ENCODE assay signal across 8 cellular contexts in the genomic region with DNA sequence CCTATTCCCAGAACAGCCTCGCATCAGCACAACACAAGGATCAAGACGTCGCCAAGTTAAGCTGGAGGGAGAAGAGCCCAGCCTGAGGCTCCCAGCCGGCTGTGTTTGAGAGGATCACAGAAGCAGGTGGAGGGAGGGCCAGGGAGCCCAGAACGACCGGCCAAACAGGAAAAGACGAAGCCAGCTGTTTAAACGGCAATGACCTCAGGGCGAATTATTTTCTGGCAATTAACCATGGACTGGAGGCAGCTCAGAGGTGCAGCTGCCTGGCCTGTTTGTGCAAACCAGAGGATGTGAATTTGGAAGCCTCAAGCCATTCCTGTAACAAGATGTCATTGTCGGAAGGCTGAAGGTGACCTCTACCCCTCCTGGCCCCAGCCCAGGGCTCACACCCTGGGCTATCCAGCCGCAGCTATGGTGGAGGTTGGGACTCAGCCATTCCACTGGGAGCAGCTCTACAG.
DNase-seq lines count a peak whose midpoint lies in the region; ATAC-seq and TF ChIP-seq lines count a peak whose summit lies in the region.

No MANE protein-coding gene starts in this region.

- no peak for TF ChIP-seq POLR2A in gastrocnemius medialis (IDR thresholded peaks at IDR 0.05)
- TF ChIP-seq POLR2A in esophagus squamous epithelium (IDR thresholded peaks at IDR 0.05): no peak

- H4K20me1 ChIP-seq in H9 (ENCODE audit: control insufficient read depth, insufficient read depth, insufficient read length): no peaks in the 10 kb centered on the region

- no peak overlapping the region for H3K18ac ChIP-seq in H9 (ENCODE audit: insufficient read length, low read depth, low read length)

- no peak overlapping the region for H2BK15ac ChIP-seq in H9 (ENCODE audit: low read depth, low read length)

- H2BK120ac ChIP-seq in H9 (ENCODE audit: low read depth, low read length, poor library complexity, severe bottlenecking): no peak overlapping the region

- H3K27ac Mint-ChIP-seq in H9: peak overlapping the region in 2 of 3 experiments; percentile 43 to 78; a peak in 3 of 7 replicates

- no peak overlapping the region for H3K4me2 ChIP-seq in H9 (ENCODE audit: insufficient read depth, insufficient read length, low read length)

- no peaks in the 10 kb centered on the region for H3K23me2 ChIP-seq in H9 (ENCODE audit: insufficient read length, low read depth, low read length, poor library complexity, severe bottlenecking)

- H3K56ac ChIP-seq in H9 (ENCODE audit: insufficient read length, low read depth, low read length): no peak overlapping the region

- ATAC-seq in gastrocnemius medialis (peak; percentile 74 to 76), HG03139 (IDR thresholded peaks at IDR 0.05; ENCODE audit: unreplicated experiment) (no peak), GM21576 (IDR thresholded peaks at IDR 0.05; ENCODE audit: unreplicated experiment) (no peak)

- H3K4me1 ChIP-seq in H9 (ENCODE audit: insufficient read depth, low read length): no peaks in the 10 kb centered on the region
- peaks cover 0 to 7% of the 10 kb centered on the region in 2 donors for H3K4me1 ChIP-seq in gastrocnemius medialis
- H3K4me1 ChIP-seq in esophagus squamous epithelium: peaks cover 13 to 61% (median 44%) of the 10 kb centered on the region in 3 donors

- H2BK5ac ChIP-seq in H9 (ENCODE audit: insufficient read length, low read length): no peak overlapping the region

- H3K14ac ChIP-seq in H9 (ENCODE audit: insufficient read depth, low read length): no peak overlapping the region

- H3K9ac ChIP-seq in H9 (ENCODE audit: extremely low read depth, insufficient read length, low read length): no peak overlapping the region

- H2AFZ ChIP-seq in H9 (ENCODE audit: low read length): no peak overlapping the region

- intact Hi-C loops in gastrocnemius medialis (cut with DNase I; ENCODE audit: low total_unique reads): loop anchor here (5.0 kb wide), 1 partner anchor 487 kb away; no protein-coding TSS in a partner anchor
- intact Hi-C loops in esophagus squamous epithelium (cut with DNase I): no loop called here

- no peak overlapping the region for H3K4ac ChIP-seq in H9 (ENCODE audit: low read depth, low read length)

- WGBS in H9 (ENCODE audit: extremely low coverage, insufficient read length, low lambda C conversion rate): no CpG with 5 or more reads among the region's 11 CpGs
- 20% methylated on average over 6 to 11 of the region's 11 CpGs for WGBS in esophagus squamous epithelium, 2 donors

- H3T11ph ChIP-seq in H9 (ENCODE audit: low read length): no peak overlapping the region

- no peaks in the 10 kb centered on the region for H3K9me3 Mint-ChIP-seq in H9

- no peak overlapping the region for H4K91ac ChIP-seq in H9 (ENCODE audit: insufficient read length, low read depth, low read length)

- H3K4me3 ChIP-seq in foreskin fibroblast (ENCODE audit: low read depth in 1 of 2, low read length in 2 of 2) (no peak overlapping the region), gastrocnemius medialis (no peak overlapping the region), esophagus squamous epithelium (no peak overlapping the region)

- no peaks in the 10 kb centered on the region for H3K36me3 ChIP-seq in gastrocnemius medialis
- no peaks in the 10 kb centered on the region for H3K36me3 ChIP-seq in esophagus squamous epithelium

- H2BK12ac ChIP-seq in H9 (ENCODE audit: insufficient read length, low read depth, low read length): no peak overlapping the region

- no peak overlapping the region for H3K27ac ChIP-seq in H9 (ENCODE audit: insufficient read length, low read depth, low read length)
- H3K27ac ChIP-seq in gastrocnemius medialis: no peak overlapping the region
- H3K27ac ChIP-seq in esophagus squamous epithelium: peak overlapping the region in 1 of 4 donors; percentile 29

- H3K23ac ChIP-seq in H9 (ENCODE audit: insufficient read length, low read depth, low read length): no peak overlapping the region

- H3K4me1 Mint-ChIP-seq in H9: peaks cover 0 to 20% of the 10 kb centered on the region in 2 experiments; a peak in 3 of 4 replicates

- H3K27me3 Mint-ChIP-seq in H9 (ENCODE audit: low read depth): peaks cover 17% of the 10 kb centered on the region

- no peak overlapping the region for H4K8ac ChIP-seq in H9 (replicated peaks; ENCODE audit: insufficient read length, low read depth, low read length)

- H4K5ac ChIP-seq in H9 (ENCODE audit: insufficient read length, low read depth, low read length): no peak overlapping the region

- no peak overlapping the region for H2AK5ac ChIP-seq in H9 (ENCODE audit: insufficient read length, low read length)

- H3K36me3 Mint-ChIP-seq in H9 (ENCODE audit: insufficient read depth in 1 of 3, low read depth in 3 of 3): no peaks in the 10 kb centered on the region

- TF ChIP-seq CTCF in H9 (conservative IDR thresholded peaks at IDR 0.05) (no peak), foreskin fibroblast (IDR thresholded peaks at IDR 0.05; ENCODE audit: low read depth, low read length) (no peak), gastrocnemius medialis (IDR thresholded peaks at IDR 0.05 in 4 of 5, conservative IDR thresholded peaks at IDR 0.05 in 1 of 5) (no peak), esophagus squamous epithelium (IDR thresholded peaks at IDR 0.05) (no peak)

- in situ Hi-C loops in gastrocnemius medialis (cut with MboI; ENCODE audit: low sequenced_read_pairs in 4 of 4): loop anchor here in 1 of 4 donors (25.0 kb wide), 1 partner anchor 322 kb away; no protein-coding TSS in a partner anchor
- in situ Hi-C loops in G401 (cut with HindIII; ENCODE audit: low sequenced_read_pairs): no loop called here

- no peaks in the 10 kb centered on the region for H3K79me2 ChIP-seq in H9 (ENCODE audit: insufficient read depth, low read length)

- no peaks in the 10 kb centered on the region for H3K9me3 ChIP-seq in H9 (ENCODE audit: control insufficient read depth, low read depth, low read length)
- no peaks in the 10 kb centered on the region for H3K9me3 ChIP-seq in gastrocnemius medialis
- no peaks in the 10 kb centered on the region for H3K9me3 ChIP-seq in esophagus squamous epithelium

- H2BK20ac ChIP-seq in H9 (ENCODE audit: low read depth, low read length, poor library complexity, severe bottlenecking): no peak overlapping the region

- H3K27me3 ChIP-seq in H9 (ENCODE audit: insufficient read depth, low read length) (no peaks in the 10 kb centered on the region), gastrocnemius medialis (no peaks in the 10 kb centered on the region), esophagus squamous epithelium (peaks cover 0 to 87% (median 0%) of the 10 kb centered on the region in 4 donors)

- no peak for DNase-seq in H9
- peak; percentile 96 for DNase-seq in NCI-H774 (lab: John Stamatoyannopoulos, UW)
- DNase-seq in foreskin fibroblast: peak; percentile 16 to 70
- peak; percentile 30 to 57 for DNase-seq in gastrocnemius medialis
- DNase-seq in esophagus squamous epithelium (lab: John Stamatoyannopoulos, UW): no peak
- DNase-seq in G401 (ENCODE audit: low spot score): no peak

- no peaks in the 10 kb centered on the region for H3K79me1 ChIP-seq in H9 (ENCODE audit: insufficient read depth, low read depth, low read length, poor library complexity, severe bottlenecking)

- no peak overlapping the region for H3K4me3 Mint-ChIP-seq in H9

Comparison
In these comparisons a context has a peak if more than half of its experiments do, and no peak if none do; other contexts are left out.
1. DNase-seq: peak in NCI-H774 (single experiment), foreskin fibroblast (2 of 2) and gastrocnemius medialis (2 of 2); none in H9 (single experiment), esophagus squamous epithelium (single experiment) and G401 (single experiment).
2. ATAC-seq: peak in gastrocnemius medialis (2 of 2); none in HG03139 (single experiment) and GM21576 (single experiment).